Comparison of ENCODE assay signal across 17 cellular contexts in the genomic region with DNA sequence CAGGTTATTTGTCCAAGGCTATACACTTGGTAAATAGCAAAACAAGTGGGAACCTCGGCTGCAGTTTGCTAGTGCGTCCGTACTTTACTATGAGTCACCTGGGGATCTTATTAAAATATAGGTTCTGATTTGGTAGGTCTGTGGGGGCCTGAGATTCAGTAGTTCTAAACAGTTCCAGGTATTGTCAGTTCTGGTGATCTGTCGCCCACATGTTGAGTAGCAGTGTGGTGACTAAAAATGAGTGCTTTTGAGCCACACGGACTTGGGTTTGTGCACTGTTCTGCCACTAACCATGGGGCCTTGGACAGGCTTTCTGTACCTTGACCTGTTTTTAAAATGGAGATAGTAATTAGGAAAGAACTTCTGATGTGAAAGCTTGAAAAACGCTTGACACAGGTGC. TPM values are rescaled to one million over a fixed set of nuclear protein-coding genes. Genes with fewer than 3 reads are reported as not detected.
A peak's percentile ranks its signal among the peaks of the same experiment; 100 is the strongest.
DNase-seq lines count a peak whose midpoint lies in the region; ATAC-seq and TF ChIP-seq lines count a peak whose summit lies in the region.
"Had no signal": no experiment of that assay in that cellular context is flagged by ENCODE, and none has a peak within 500 bp of the region (broad histone marks: within the 10 kb centered on the region; RNA-seq: fewer than 3 reads in every experiment).

No MANE protein-coding gene starts in this region.

- H3K4me3 Mint-ChIP-seq in activated T-cell treated with anti-CD3 and anti-CD28 coated beads, Interleukin-2, amount 50 U/mL, for 24 hours: no peak overlapping the region
- H3K4me3 Mint-ChIP-seq in T-helper 17 cell (no peak overlapping the region), progenitor cell of endocrine pancreas (ENCODE audit: low read depth) (no peak overlapping the region)
- H3K4me3 Mint-ChIP-seq in activated T-helper 17 cell treated with anti-CD3 and anti-CD28 coated beads, Interleukin-2, amount 50 U/mL, for 72 hours: no peak overlapping the region
- H3K4me3 Mint-ChIP-seq: B cell; CD8-positive, alpha-beta T cell; GM23338 had no signal

- peaks cover 98% of the 10 kb centered on the region for H3K36me3 Mint-ChIP-seq in activated T-cell treated with anti-CD3 and anti-CD28 coated beads, Interleukin-2, amount 50 U/mL, for 24 hours (ENCODE audit: low read depth)
- H3K36me3 Mint-ChIP-seq in T-helper 17 cell (ENCODE audit: low read depth) (peaks cover 19% of the 10 kb centered on the region), progenitor cell of endocrine pancreas (ENCODE audit: insufficient read depth) (peaks cover 45% of the 10 kb centered on the region)
- H3K36me3 Mint-ChIP-seq in activated T-helper 17 cell treated with anti-CD3 and anti-CD28 coated beads, Interleukin-2, amount 50 U/mL, for 72 hours (ENCODE audit: low read depth): no peaks in the 10 kb centered on the region

- TF ChIP-seq CTCF in progenitor cell of endocrine pancreas (IDR thresholded peaks at IDR 0.05; ENCODE audit: unreplicated experiment): no peak

- H3K9me3 Mint-ChIP-seq in activated T-cell treated with anti-CD3 and anti-CD28 coated beads, Interleukin-2, amount 50 U/mL, for 24 hours: no peaks in the 10 kb centered on the region
- H3K9me3 Mint-ChIP-seq in activated T-helper 17 cell treated with anti-CD3 and anti-CD28 coated beads, Interleukin-2, amount 50 U/mL, for 72 hours: no peaks in the 10 kb centered on the region
- no peaks in the 10 kb centered on the region for H3K9me3 Mint-ChIP-seq in progenitor cell of endocrine pancreas (ENCODE audit: low read depth)
- H3K9me3 Mint-ChIP-seq: CD8-positive, alpha-beta T cell; GM23338 had no signal

- H3K27me3 Mint-ChIP-seq in activated T-cell treated with anti-CD3 and anti-CD28 coated beads, Interleukin-2, amount 50 U/mL, for 24 hours: no peaks in the 10 kb centered on the region
- H3K27me3 Mint-ChIP-seq in T-helper 17 cell (no peaks in the 10 kb centered on the region), progenitor cell of endocrine pancreas (no peaks in the 10 kb centered on the region)
- no peaks in the 10 kb centered on the region for H3K27me3 Mint-ChIP-seq in activated T-helper 17 cell treated with anti-CD3 and anti-CD28 coated beads, Interleukin-2, amount 50 U/mL, for 72 hours
- H3K27me3 Mint-ChIP-seq: B cell had no signal

- ATAC-seq in T-helper 17 cell: no peak
- peak; percentile 59 for ATAC-seq in activated T-helper 17 cell treated with anti-CD3 and anti-CD28 coated beads, Interleukin-2, amount 50 U/mL, for 72 hours (replicated peaks)
- ATAC-seq: CD8-positive, alpha-beta T cell; GM23338 had no signal

- no peaks in the 10 kb centered on the region for H3K9me3 ChIP-seq in T-helper 17 cell (ENCODE audit: control insufficient read depth, low read length, poor library complexity, severe bottlenecking)
- H3K9me3 ChIP-seq: BLaER1 treated with 17β-estradiol and CSF1 and Interleukin-3, amounts not matched to agents 10 nM and 100 nM had no signal

- no peak for DNase-seq in activated T-cell treated with anti-CD3 and anti-CD28 coated beads, Interleukin-2, amount 50 U/mL, for 24 hours
- no peak for DNase-seq in activated T-cell treated with anti-CD3 and anti-CD28 coated beads, Interleukin-2, amount 50 U/mL, for 48 hours
- DNase-seq in T-helper 17 cell (no peak), progenitor cell of endocrine pancreas (ENCODE audit: low spot score, unreplicated experiment) (no peak), glomerular visceral epithelial cell (ENCODE audit: extremely low spot score) (no peak)
- no peak for DNase-seq in stimulated activated CD4-positive, alpha-beta T cell treated with anti-CD3 and anti-CD28 coated beads, Interleukin-15, amount 100 ng/mL, for 24 hours
- DNase-seq: Calu3; CD8-positive, alpha-beta T cell; DMS79 treated with DMSO at 0.1 percent for 48 hours; GF-D8; HCEC 1CT had no signal

- peak overlapping the region; percentile 23 for H3K27ac Mint-ChIP-seq in activated T-cell treated with anti-CD3 and anti-CD28 coated beads, Interleukin-2, amount 50 U/mL, for 24 hours
- H3K27ac Mint-ChIP-seq in T-helper 17 cell (peak overlapping the region; percentile 21), progenitor cell of endocrine pancreas (peak overlapping the region; percentile 24)
- peak overlapping the region; percentile 53 for H3K27ac Mint-ChIP-seq in activated T-helper 17 cell treated with anti-CD3 and anti-CD28 coated beads, Interleukin-2, amount 50 U/mL, for 72 hours
- H3K27ac Mint-ChIP-seq: B cell; CD8-positive, alpha-beta T cell; GM23338 had no signal

- peaks cover 7% of the 10 kb centered on the region for H3K4me1 Mint-ChIP-seq in activated T-cell treated with anti-CD3 and anti-CD28 coated beads, Interleukin-2, amount 50 U/mL, for 24 hours (ENCODE audit: low read depth)
- H3K4me1 Mint-ChIP-seq in T-helper 17 cell (peaks cover 13% of the 10 kb centered on the region), progenitor cell of endocrine pancreas (ENCODE audit: low read depth) (peaks cover 10% of the 10 kb centered on the region)
- peaks cover 3% of the 10 kb centered on the region for H3K4me1 Mint-ChIP-seq in activated T-helper 17 cell treated with anti-CD3 and anti-CD28 coated beads, Interleukin-2, amount 50 U/mL, for 72 hours
- H3K4me1 Mint-ChIP-seq: B cell, GM23338 had no signal

RNA-seq across cellular contexts. Expression of gene FBXO7, which starts 15.7 kb away (rescaled TPM):
- total RNA-seq in T-helper 17 cell (100 to 1,000 TPM; 122 to 133 TPM), progenitor cell of endocrine pancreas (86.4 and 87.2 TPM in 2 replicates)
- 10 to 100 TPM; 76.4 to 79.8 TPM for total RNA-seq in activated T-helper 17 cell treated with anti-CD3 and anti-CD28 coated beads, Interleukin-2, amount 50 U/mL, for 72 hours

RNA-seq across cellular contexts. Expression of gene BPIFC, which starts 26.0 kb away (rescaled TPM):
- total RNA-seq in T-helper 17 cell (not detected), progenitor cell of endocrine pancreas (not detected in 2 replicates)
- total RNA-seq in activated T-helper 17 cell treated with anti-CD3 and anti-CD28 coated beads, Interleukin-2, amount 50 U/mL, for 72 hours: not detected
- total RNA-seq: A172; B cell; Calu3; CD8-positive, alpha-beta T cell; GM23338; HT-29 had no signal
